Comparison of ENCODE assay signal across 1 cellular context in genomic region chr2:208040199-208041171, GRCh38.
TF ChIP-seq lines count a peak whose summit lies in the region.

No MANE protein-coding gene starts in this region.

TF ChIP-seq in H1, 55 proteins besides CTCF, POLR2A, EP300 and RAD21 (continued from another document):
- TF ChIP-seq TCF12 (IDR thresholded peaks at IDR 0.05; ENCODE audit: low read depth, low read length) (peak; percentile 19; the same call in 1 of the 2 replicates), JUND (IDR thresholded peaks at IDR 0.05; ENCODE audit: low read length) (peak; percentile 50; the same call in 1 of the 2 replicates), JUN (IDR thresholded peaks at IDR 0.05; ENCODE audit: low read depth, low read length) (no peak), MAX (IDR thresholded peaks at IDR 0.05) (peak; percentile 48; the same call in 1 of the 2 replicates), SP1 (IDR thresholded peaks at IDR 0.05; ENCODE audit: low read depth, low read length) (no peak), CBX8 (IDR thresholded peaks at IDR 0.05; ENCODE audit: borderline replicate concordance, low read depth, low read length) (no peak), POU5F1 (IDR thresholded peaks at IDR 0.05; ENCODE audit: low read depth, low read length) (no peak), KDM5A (IDR thresholded peaks at IDR 0.05; ENCODE audit: low read length) (no peak), NRF1 (IDR thresholded peaks at IDR 0.05; ENCODE audit: low read depth, low read length) (no peak), TEAD4 (IDR thresholded peaks at IDR 0.05; ENCODE audit: low read depth, low read length) (peak; percentile 53; the same call in 1 of the 2 replicates), CHD2 (IDR thresholded peaks at IDR 0.05; ENCODE audit: low read length) (no peak), ATF2 (IDR thresholded peaks at IDR 0.05; ENCODE audit: low read length) (peak; percentile 67; the same call in 1 of the 2 replicates), SIRT6 (IDR thresholded peaks at IDR 0.05; ENCODE audit: low read length) (no peak), RNF2 (IDR thresholded peaks at IDR 0.05; ENCODE audit: borderline replicate concordance, low read depth, low read length, missing control alignments, poor library complexity, severe bottlenecking) (no peak), SIX5 (IDR thresholded peaks at IDR 0.05; ENCODE audit: low read depth, low read length) (no peak), CTBP2 (IDR thresholded peaks at IDR 0.05; ENCODE audit: borderline replicate concordance, insufficient read depth, insufficient read length, low read length) (no peak), CHD7 (IDR thresholded peaks at IDR 0.05; ENCODE audit: insufficient replicate concordance, low read length) (no peak), BACH1 (IDR thresholded peaks at IDR 0.05; ENCODE audit: low read length) (no peak), GTF2F1 (IDR thresholded peaks at IDR 0.05; ENCODE audit: borderline replicate concordance, low read depth, low read length) (no peak), ASH2L (IDR thresholded peaks at IDR 0.05; ENCODE audit: low read length) (no peak), TAF7 (optimal IDR thresholded peaks at IDR 0.05; ENCODE audit: borderline replicate concordance, low read depth, low read length) (no peak), E2F6 (IDR thresholded peaks at IDR 0.05) (no peak), SP4 (IDR thresholded peaks at IDR 0.05; ENCODE audit: low read length) (no peak), SP2 (IDR thresholded peaks at IDR 0.05; ENCODE audit: low read length) (no peak), GABPA (IDR thresholded peaks at IDR 0.05; ENCODE audit: borderline replicate concordance, insufficient read depth, low read length) (no peak), CREB1 (IDR thresholded peaks at IDR 0.05) (no peak), USF2 (IDR thresholded peaks at IDR 0.05; ENCODE audit: low read length) (no peak), TAF1 (IDR thresholded peaks at IDR 0.05; ENCODE audit: low read depth, low read length) (no peak), YY1 (IDR thresholded peaks at IDR 0.05; ENCODE audit: low read depth, low read length) (no peak), CBX5 (IDR thresholded peaks at IDR 0.05; ENCODE audit: low read depth, low read length) (no peak), BRCA1 (IDR thresholded peaks at IDR 0.05; ENCODE audit: low read depth, low read length) (no peak), SUZ12 (IDR thresholded peaks at IDR 0.05; ENCODE audit: low read length) (no peak), CEBPB (IDR thresholded peaks at IDR 0.05; ENCODE audit: low read depth, low read length) (no peak), ATF3 (IDR thresholded peaks at IDR 0.05; ENCODE audit: insufficient read depth, low read depth, low read length) (no peak), EZH2 (IDR thresholded peaks at IDR 0.05; ENCODE audit: low read depth, low read length, severe bottlenecking) (no peak), RBBP5 (IDR thresholded peaks at IDR 0.05; ENCODE audit: borderline replicate concordance, low read depth, low read length) (no peak), FOSL1 (IDR thresholded peaks at IDR 0.05; ENCODE audit: insufficient read depth, low read depth, low read length) (no peak), RXRA (IDR thresholded peaks at IDR 0.05; ENCODE audit: insufficient read depth, low read depth, low read length) (no peak), EGR1 (IDR thresholded peaks at IDR 0.05; ENCODE audit: borderline replicate concordance, low read depth, low read length) (no peak)
